In genomic region chr6:35014341-35014740, GRCh38 we compare ENCODE assay signal across 15 cellular contexts.
DNase-seq lines count a peak whose midpoint lies in the region; ATAC-seq and TF ChIP-seq lines count a peak whose summit lies in the region.
"Had no signal": no experiment of that assay in that cellular context is flagged by ENCODE, and none has a peak within 500 bp of the region (broad histone marks: within the 10 kb centered on the region; RNA-seq: fewer than 3 reads in every experiment).

No MANE protein-coding gene starts in this region.

- peaks cover 20% of the 10 kb centered on the region for H3K4me1 ChIP-seq in PC-3 (ENCODE audit: insufficient read depth, low read length)
- H3K4me1 ChIP-seq in gastroesophageal sphincter: peaks cover 9 to 53% (median 19%) of the 10 kb centered on the region in 3 donors
- H3K4me1 ChIP-seq: neural progenitor cell had no signal

- H3K36me3 ChIP-seq in PC-3 (ENCODE audit: low read depth, low read length) (0 out of 2 replicates have a peak, but pooled peaks cover 7% of the 10 kb centered on the region), gastroesophageal sphincter (no peaks in the 10 kb centered on the region)
- H3K36me3 ChIP-seq: neural progenitor cell had no signal

- no peaks in the 10 kb centered on the region for H3K9me2 ChIP-seq in PC-3 (replicated peaks; ENCODE audit: low read length)

- TF ChIP-seq EP300 in gastroesophageal sphincter (IDR thresholded peaks at IDR 0.05): no peak

- no peaks in the 10 kb centered on the region for H3K79me2 ChIP-seq in PC-3 (ENCODE audit: low read length)

- intact Hi-C loops in PC-3 (cut with micrococcal nuclease): no loop called here

- 94% methylated on average over 1 of the region's 1 CpG; no CpG with 5 or more reads in 1 of the 2 donors for WGBS in gastroesophageal sphincter (ENCODE audit: low coverage in 1 of 2), 2 donors

- H4K20me1 ChIP-seq in PC-3 (ENCODE audit: low read length): no peaks in the 10 kb centered on the region

- H3K27ac ChIP-seq in PC-3 (ENCODE audit: low read length) (peak overlapping the region; percentile 78), gastroesophageal sphincter (peak overlapping the region; percentile 97 to 99 (median 98))
- H3K27ac ChIP-seq: neural progenitor cell had no signal

- no peak for TF ChIP-seq CTCF in PC-3 (conservative IDR thresholded peaks at IDR 0.05; ENCODE audit: low read depth, low read length)
- TF ChIP-seq CTCF in gastroesophageal sphincter (IDR thresholded peaks at IDR 0.05): no peak
- TF ChIP-seq CTCF in retinal pigment epithelial cell (conservative IDR thresholded peaks at IDR 0.05; ENCODE audit: low read depth, low read length): no peak

- H3K4me2 ChIP-seq in PC-3 (ENCODE audit: low read length): peak overlapping the region; percentile 12; the same call in 1 of the 2 replicates
- H3K4me2 ChIP-seq: neural progenitor cell had no signal

- no peak for TF ChIP-seq POLR2A in gastroesophageal sphincter (IDR thresholded peaks at IDR 0.05)

- H2AFZ ChIP-seq in PC-3 (ENCODE audit: low read length): no peak overlapping the region
- H2AFZ ChIP-seq: neural progenitor cell had no signal

- CTCF ChIA-PET in PC-3 (lab: Charles Lee): interaction anchor here (0.6 kb wide), 1 partner anchor 12 kb away, joined by 5 read pairs; no protein-coding TSS in a partner anchor

- ATAC-seq in PC-3: no peak; the same call in 1 of the 2 replicates
- ATAC-seq in gastroesophageal sphincter: no peak
- no peak for ATAC-seq in activated CD4-positive, CD25-positive, alpha-beta regulatory T cell treated with anti-CD3 and anti-CD28 coated beads, Interleukin-2, amount 50 U/mL, for 24 hours
- ATAC-seq: GM12878, left colon, T-cell had no signal

- H3F3A ChIP-seq in PC-3 (ENCODE audit: low read length, unreplicated experiment): no peaks in the 10 kb centered on the region

- no TSS peak for BruUV-seq in PC-3 (replicated peaks; lab: Mats Ljungman, UMichigan)

- no peak overlapping the region for H3K4me3 ChIP-seq in PC-3 (ENCODE audit: low read length)
- H3K4me3 ChIP-seq in gastroesophageal sphincter: no peak overlapping the region
- no peak overlapping the region for H3K4me3 ChIP-seq in retinal pigment epithelial cell (ENCODE audit: low read length)
- H3K4me3 ChIP-seq: GM12878, neural progenitor cell had no signal

- H3K9ac ChIP-seq in PC-3 (ENCODE audit: low read length): peak overlapping the region; percentile 16; the same call in 1 of the 2 replicates
- H3K9ac ChIP-seq: neural progenitor cell had no signal

- H3K9me3 ChIP-seq in PC-3 (ENCODE audit: low read length): no peaks in the 10 kb centered on the region
- no peaks in the 10 kb centered on the region for H3K9me3 ChIP-seq in gastroesophageal sphincter

- H3K27me3 ChIP-seq in PC-3 (ENCODE audit: low read length): no peaks in the 10 kb centered on the region
- no peaks in the 10 kb centered on the region for H3K27me3 ChIP-seq in gastroesophageal sphincter
- H3K27me3 ChIP-seq: neural progenitor cell had no signal

- POLR2A ChIA-PET in PC-3 (lab: Charles Lee; ENCODE audit: unreplicated experiment): no interaction called here

- DNase-seq in Ammon's horn (ENCODE audit: low spot score) (peak; percentile 94), PC-3 (no peak), retinal pigment epithelial cell (ENCODE audit: low read depth) (peak; percentile 78), DMS 273 treated with DMSO at 0.1 percent for 48 hours (lab: John Stamatoyannopoulos, UW) (no peak), DMS153 (lab: John Stamatoyannopoulos, UW) (no peak), AG08395 (ENCODE audit: low spot score) (no peak)
- DNase-seq: activated T-cell treated with anti-CD3 and anti-CD28 coated beads, Interleukin-2, amount 50 U/mL, for 1 hour; effector CD8-positive, alpha-beta T cell; left colon; NCI-H1105 treated with DMSO at 0.1 percent for 48 hours; T-cell had no signal

Comparison
In these comparisons a context has a peak if more than half of its experiments do, and no peak if none do; other contexts are left out.
1. DNase-seq: peak in Ammon's horn (single experiment) and retinal pigment epithelial cell (single experiment); none in PC-3 (single experiment), DMS 273 treated with DMSO at 0.1 percent for 48 hours (single experiment), DMS153 (single experiment) and AG08395 (single experiment).